ENCODE assay signal across 23 cellular contexts in the genomic region with DNA sequence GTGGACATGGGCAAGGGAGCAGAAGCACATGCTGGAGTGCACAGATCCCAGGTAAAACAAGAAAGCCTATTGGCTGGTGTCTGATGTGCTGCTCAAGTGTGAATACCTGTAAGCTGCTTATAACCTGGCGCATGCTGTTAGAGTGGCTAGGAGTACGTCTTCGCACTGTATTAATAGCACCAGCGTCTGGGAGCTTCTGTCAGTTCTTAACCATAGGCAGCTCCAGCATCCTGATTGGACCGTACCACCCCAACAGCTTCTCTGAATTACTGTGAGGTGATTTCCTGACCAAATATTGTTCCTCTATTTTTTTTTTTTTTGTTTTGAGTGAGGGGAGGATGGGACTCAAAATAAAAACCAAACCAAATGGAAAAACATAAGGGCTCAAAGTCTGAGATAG.
DNase-seq lines count a peak whose midpoint lies in the region; ATAC-seq and TF ChIP-seq lines count a peak whose summit lies in the region.
"Had no signal": no experiment of that assay in that cellular context is flagged by ENCODE, and none has a peak within 500 bp of the region (broad histone marks: within the 10 kb centered on the region; RNA-seq: fewer than 3 reads in every experiment).

No MANE protein-coding gene starts in this region.

- no peaks in the 10 kb centered on the region for H4K20me1 ChIP-seq in GM23338 (replicated peaks; ENCODE audit: insufficient read depth)
- H4K20me1 ChIP-seq in neural progenitor cell (ENCODE audit: low read depth) = no peaks in the 10 kb centered on the region

- H3K4me2 ChIP-seq in GM23338 (no peak overlapping the region), neural progenitor cell (no peak overlapping the region)

- H3K36me3 ChIP-seq in GM23338 (ENCODE audit: insufficient read depth) (no peaks in the 10 kb centered on the region), neural progenitor cell (no peaks in the 10 kb centered on the region), adrenal gland (replicated peaks in 1 of 2) (no peaks in the 10 kb centered on the region)
- H3K36me3 ChIP-seq: HAP-1, Peyer's patch had no signal

- H3K9me3 Mint-ChIP-seq in GM23338 (no peaks in the 10 kb centered on the region), neural progenitor cell (no peaks in the 10 kb centered on the region), glutamatergic neuron (ENCODE audit: unreplicated experiment) (peaks cover 5% of the 10 kb centered on the region)
- H3K9me3 Mint-ChIP-seq: T-helper 2 cell treated with Interferon-gamma antibody and Interleukin-4, amounts not matched to agents 5 μg/mL and 100 μg/mL, for 36 hours had no signal

- H3K4me1 ChIP-seq in GM23338 (ENCODE audit: insufficient read depth) (no peaks in the 10 kb centered on the region; the same call in 1 of the 2 replicates), neural progenitor cell (no peaks in the 10 kb centered on the region), adrenal gland (replicated peaks in 1 of 2) (peaks cover 0 to 4% of the 10 kb centered on the region in 2 donors)
- H3K4me1 ChIP-seq: Caco-2, HAP-1, Peyer's patch had no signal

- intact Hi-C loops in adrenal gland (cut with DNase I) = no loop called here

- no peak for DNase-seq in GM23338 (ENCODE audit: low spot score)
- no peak for DNase-seq in neural progenitor cell (ENCODE audit: low spot score)
- no peak for DNase-seq in adrenal gland
- no peak for DNase-seq in glutamatergic neuron
- DNase-seq: Caco-2; CD8-positive, alpha-beta T cell; GOT3; HFFc6; NCI-H1048; NCI-H1417; NCI-H1694 treated with DMSO at 0.1 percent for 48 hours; NCI-H446 treated with DMSO at 0.1 percent for 48 hours; NCI-H526; Peyer's patch; SHP77 treated with DMSO at 0.1 percent for 48 hours; T-helper 1 cell had no signal

- TF ChIP-seq POLR2A in adrenal gland (IDR thresholded peaks at IDR 0.05) = no peak

- H3K4me3 ChIP-seq in GM23338 (no peak overlapping the region), neural progenitor cell (no peak overlapping the region), adrenal gland (no peak overlapping the region)
- H3K4me3 ChIP-seq: HAP-1, Peyer's patch had no signal

- H3F3A ChIP-seq in GM23338 (replicated peaks; ENCODE audit: low read depth) (no peaks in the 10 kb centered on the region), neural progenitor cell (ENCODE audit: low read depth) (no peaks in the 10 kb centered on the region)

- H3K27me3 ChIP-seq in GM23338 (ENCODE audit: insufficient read depth) (no peaks in the 10 kb centered on the region), neural progenitor cell (no peaks in the 10 kb centered on the region), adrenal gland (no peaks in the 10 kb centered on the region)
- H3K27me3 ChIP-seq: Peyer's patch had no signal

- no peaks in the 10 kb centered on the region for H3K9me2 ChIP-seq in GM23338 (ENCODE audit: insufficient read depth)

- H3K79me2 ChIP-seq in GM23338 (replicated peaks; ENCODE audit: insufficient read depth) (no peaks in the 10 kb centered on the region), neural progenitor cell (ENCODE audit: low read depth) (no peaks in the 10 kb centered on the region)

- H3K27ac Mint-ChIP-seq in GM23338 = no peak overlapping the region
- no peak overlapping the region for H3K27ac Mint-ChIP-seq in neural progenitor cell
- H3K27ac Mint-ChIP-seq in glutamatergic neuron (ENCODE audit: unreplicated experiment) = no peak overlapping the region
- H3K27ac Mint-ChIP-seq: B cell; CD8-positive, alpha-beta T cell; HFFc6; T-helper 2 cell treated with Interferon-gamma antibody and Interleukin-4, amounts not matched to agents 5 μg/mL and 100 μg/mL, for 36 hours had no signal

- peak; percentile 64 for ATAC-seq in GM18868 (IDR thresholded peaks at IDR 0.05; ENCODE audit: unreplicated experiment)
- ATAC-seq in GM23338 = no peak
- peak; percentile 54 for ATAC-seq in HG02885 (IDR thresholded peaks at IDR 0.05; ENCODE audit: poor library complexity, unreplicated experiment)
- no peak for ATAC-seq in HG03097 (IDR thresholded peaks at IDR 0.05; ENCODE audit: low FRiP score, unreplicated experiment)
- ATAC-seq: CD8-positive, alpha-beta T cell had no signal

- no peak overlapping the region for H3K27ac ChIP-seq in GM23338 (ENCODE audit: low read depth)
- no peak overlapping the region for H3K27ac ChIP-seq in neural progenitor cell
- no peak overlapping the region for H3K27ac ChIP-seq in adrenal gland
- H3K27ac ChIP-seq: C4-2B, Peyer's patch had no signal

- TF ChIP-seq CTCF in GM23338 (conservative IDR thresholded peaks at IDR 0.05; ENCODE audit: low read depth in 2 of 2) = no peak
- TF ChIP-seq CTCF in neural progenitor cell (IDR thresholded peaks at IDR 0.05) = no peak
- no peak for TF ChIP-seq CTCF in adrenal gland (IDR thresholded peaks at IDR 0.05)
- TF ChIP-seq CTCF in glutamatergic neuron (IDR thresholded peaks at IDR 0.05; ENCODE audit: partially characterized antibody, unreplicated experiment) = no peak

- H3K9me3 ChIP-seq in neural progenitor cell (ENCODE audit: low read depth) (no peaks in the 10 kb centered on the region), adrenal gland (replicated peaks in 1 of 3) (no peaks in the 10 kb centered on the region)
- H3K9me3 ChIP-seq: Caco-2, HAP-1, Peyer's patch had no signal

- H3K4me1 Mint-ChIP-seq in GM23338 (peaks cover 12% of the 10 kb centered on the region), neural progenitor cell (peaks cover 10% of the 10 kb centered on the region), glutamatergic neuron (ENCODE audit: low read depth, unreplicated experiment) (no peaks in the 10 kb centered on the region)
- H3K4me1 Mint-ChIP-seq: B cell had no signal

- H3K36me3 Mint-ChIP-seq in GM23338 (ENCODE audit: low read depth) (no peaks in the 10 kb centered on the region), neural progenitor cell (no peaks in the 10 kb centered on the region), glutamatergic neuron (ENCODE audit: unreplicated experiment) (no peaks in the 10 kb centered on the region)
- H3K36me3 Mint-ChIP-seq: CD8-positive, alpha-beta T cell had no signal

- 92 to 96% (median 93%) methylated on average over 5 of the region's 5 CpGs for WGBS in adrenal gland, 4 donors

- peak overlapping the region; percentile 58; the same call in 1 of the 2 replicates for H2AFZ ChIP-seq in GM23338
- peak overlapping the region; percentile 19 for H2AFZ ChIP-seq in neural progenitor cell (replicated peaks)

- H3K4me3 Mint-ChIP-seq in GM23338 (no peak overlapping the region), neural progenitor cell (no peak overlapping the region), glutamatergic neuron (ENCODE audit: unreplicated experiment) (no peak overlapping the region)
- H3K4me3 Mint-ChIP-seq: B cell; CD8-positive, alpha-beta T cell; HFFc6; T-helper 2 cell treated with Interferon-gamma antibody and Interleukin-4, amounts not matched to agents 5 μg/mL and 100 μg/mL, for 36 hours had no signal

- no peak overlapping the region for H3K9ac ChIP-seq in neural progenitor cell

- H3K27me3 Mint-ChIP-seq in GM23338 (ENCODE audit: insufficient read depth, low read depth, poor library complexity) = no peaks in the 10 kb centered on the region
- H3K27me3 Mint-ChIP-seq in neural progenitor cell (ENCODE audit: insufficient read depth, low read depth) = no peaks in the 10 kb centered on the region
- peaks cover 1% of the 10 kb centered on the region for H3K27me3 Mint-ChIP-seq in glutamatergic neuron (ENCODE audit: unreplicated experiment)

TF ChIP-seq in GM23338, 12 proteins besides CTCF, POLR2A, EP300 and RAD21 (continues in another document):
- TF ChIP-seq CREB1 (CRISPR knock-in tag; IDR thresholded peaks at IDR 0.05; ENCODE audit: low read depth) (no peak), STAT1 (IDR thresholded peaks at IDR 0.05; ENCODE audit: unreplicated experiment) (no peak), EZH2phosphoT487 (IDR thresholded peaks at IDR 0.05; ENCODE audit: unreplicated experiment) (no peak), POLR2AphosphoS5 (IDR thresholded peaks at IDR 0.05; ENCODE audit: low read depth) (no peak), JUNB (IDR thresholded peaks at IDR 0.05; ENCODE audit: unreplicated experiment) (no peak)
- TF ChIP-seq, protein P1, sequence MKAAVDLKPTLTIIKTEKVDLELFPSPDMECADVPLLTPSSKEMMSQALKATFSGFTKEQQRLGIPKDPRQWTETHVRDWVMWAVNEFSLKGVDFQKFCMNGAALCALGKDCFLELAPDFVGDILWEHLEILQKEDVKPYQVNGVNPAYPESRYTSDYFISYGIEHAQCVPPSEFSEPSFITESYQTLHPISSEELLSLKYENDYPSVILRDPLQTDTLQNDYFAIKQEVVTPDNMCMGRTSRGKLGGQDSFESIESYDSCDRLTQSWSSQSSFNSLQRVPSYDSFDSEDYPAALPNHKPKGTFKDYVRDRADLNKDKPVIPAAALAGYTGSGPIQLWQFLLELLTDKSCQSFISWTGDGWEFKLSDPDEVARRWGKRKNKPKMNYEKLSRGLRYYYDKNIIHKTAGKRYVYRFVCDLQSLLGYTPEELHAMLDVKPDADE (IDR thresholded peaks at IDR 0.05) = no peak
- TF ChIP-seq, protein P2, sequence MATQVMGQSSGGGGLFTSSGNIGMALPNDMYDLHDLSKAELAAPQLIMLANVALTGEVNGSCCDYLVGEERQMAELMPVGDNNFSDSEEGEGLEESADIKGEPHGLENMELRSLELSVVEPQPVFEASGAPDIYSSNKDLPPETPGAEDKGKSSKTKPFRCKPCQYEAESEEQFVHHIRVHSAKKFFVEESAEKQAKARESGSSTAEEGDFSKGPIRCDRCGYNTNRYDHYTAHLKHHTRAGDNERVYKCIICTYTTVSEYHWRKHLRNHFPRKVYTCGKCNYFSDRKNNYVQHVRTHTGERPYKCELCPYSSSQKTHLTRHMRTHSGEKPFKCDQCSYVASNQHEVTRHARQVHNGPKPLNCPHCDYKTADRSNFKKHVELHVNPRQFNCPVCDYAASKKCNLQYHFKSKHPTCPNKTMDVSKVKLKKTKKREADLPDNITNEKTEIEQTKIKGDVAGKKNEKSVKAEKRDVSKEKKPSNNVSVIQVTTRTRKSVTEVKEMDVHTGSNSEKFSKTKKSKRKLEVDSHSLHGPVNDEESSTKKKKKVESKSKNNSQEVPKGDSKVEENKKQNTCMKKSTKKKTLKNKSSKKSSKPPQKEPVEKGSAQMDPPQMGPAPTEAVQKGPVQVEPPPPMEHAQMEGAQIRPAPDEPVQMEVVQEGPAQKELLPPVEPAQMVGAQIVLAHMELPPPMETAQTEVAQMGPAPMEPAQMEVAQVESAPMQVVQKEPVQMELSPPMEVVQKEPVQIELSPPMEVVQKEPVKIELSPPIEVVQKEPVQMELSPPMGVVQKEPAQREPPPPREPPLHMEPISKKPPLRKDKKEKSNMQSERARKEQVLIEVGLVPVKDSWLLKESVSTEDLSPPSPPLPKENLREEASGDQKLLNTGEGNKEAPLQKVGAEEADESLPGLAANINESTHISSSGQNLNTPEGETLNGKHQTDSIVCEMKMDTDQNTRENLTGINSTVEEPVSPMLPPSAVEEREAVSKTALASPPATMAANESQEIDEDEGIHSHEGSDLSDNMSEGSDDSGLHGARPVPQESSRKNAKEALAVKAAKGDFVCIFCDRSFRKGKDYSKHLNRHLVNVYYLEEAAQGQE (IDR thresholded peaks at IDR 0.05; ENCODE audit: unreplicated experiment) = no peak

Comparison
In these comparisons a context has a peak if more than half of its experiments do, and no peak if none do; other contexts are left out.
1. ATAC-seq: peak in GM18868 (single experiment) and HG02885 (single experiment); none in GM23338 (single experiment) and HG03097 (single experiment).